ENCODE assay signal across 1 cellular context in genomic region chr5:112706446-112707016, GRCh38.
TF ChIP-seq lines count a peak whose summit lies in the region.

No MANE protein-coding gene starts in this region.

TF ChIP-seq in K562, 482 proteins besides CTCF, POLR2A, EP300 and RAD21 (continued from another document and continues in another):
- TF ChIP-seq FOXK2 (conservative IDR thresholded peaks at IDR 0.05 in 1 of 2, IDR thresholded peaks at IDR 0.05 in 1 of 2; ENCODE audit: low read depth in 2 of 2) (no peak), NCOR1 (IDR thresholded peaks at IDR 0.05) (0 out of 2 replicates have a peak, but pooled peaks have one; percentile 28), ZNF592 (IDR thresholded peaks at IDR 0.05) (0 out of 2 replicates have a peak, but pooled peaks have one; percentile 14), CBFA2T3 (IDR thresholded peaks at IDR 0.05) (peak; percentile 45; the same call in 1 of the 2 replicates), TAL1 (IDR thresholded peaks at IDR 0.05) (no peak), SOX6 (IDR thresholded peaks at IDR 0.05) (peak; percentile 84), TAF9B (IDR thresholded peaks at IDR 0.05; ENCODE audit: partially characterized antibody) (no peak), NKRF (IDR thresholded peaks at IDR 0.05; ENCODE audit: borderline replicate concordance) (no peak), PBX2 (CRISPR knock-in tag; IDR thresholded peaks at IDR 0.05; ENCODE audit: low read depth) (no peak), PBX2 (tag; conservative IDR thresholded peaks at IDR 0.05; ENCODE audit: low read depth) (peak; percentile 48), SNRNP70 (optimal IDR thresholded peaks at IDR 0.05; ENCODE audit: low read depth, low read length) (no peak), DPF2 (IDR thresholded peaks at IDR 0.05) (0 out of 2 replicates have a peak, but pooled peaks have one; percentile 58), RBM25 (IDR thresholded peaks at IDR 0.05; ENCODE audit: low read depth, low read length, severe bottlenecking) (no peak), SMARCC2 (IDR thresholded peaks at IDR 0.05; ENCODE audit: low read depth) (0 out of 2 replicates have a peak, but pooled peaks have one; percentile 58), MIER1 (IDR thresholded peaks at IDR 0.05; ENCODE audit: low read depth) (no peak), SMARCA5 (IDR thresholded peaks at IDR 0.05) (no peak), KDM1A (IDR thresholded peaks at IDR 0.05) (peak; percentile 30 to 64; a peak in 3 of 4 replicates), ZNF263 (CRISPR knock-in tag; IDR thresholded peaks at IDR 0.05; ENCODE audit: borderline replicate concordance) (no peak), ZNF584 (CRISPR knock-in tag; IDR thresholded peaks at IDR 0.05; ENCODE audit: low read depth) (no peak), GTF2F1 (IDR thresholded peaks at IDR 0.05; ENCODE audit: low read depth, low read length) (no peak), PCBP1 (IDR thresholded peaks at IDR 0.05; ENCODE audit: low read depth, low read length, poor library complexity, severe bottlenecking) (no peak), MEIS2 (IDR thresholded peaks at IDR 0.05; ENCODE audit: partially characterized antibody) (peak; percentile 76), EHMT2 (IDR thresholded peaks at IDR 0.05) (0 out of 2 replicates have a peak, but pooled peaks have one; percentile 8)
- TF ChIP-seq, protein P1, sequence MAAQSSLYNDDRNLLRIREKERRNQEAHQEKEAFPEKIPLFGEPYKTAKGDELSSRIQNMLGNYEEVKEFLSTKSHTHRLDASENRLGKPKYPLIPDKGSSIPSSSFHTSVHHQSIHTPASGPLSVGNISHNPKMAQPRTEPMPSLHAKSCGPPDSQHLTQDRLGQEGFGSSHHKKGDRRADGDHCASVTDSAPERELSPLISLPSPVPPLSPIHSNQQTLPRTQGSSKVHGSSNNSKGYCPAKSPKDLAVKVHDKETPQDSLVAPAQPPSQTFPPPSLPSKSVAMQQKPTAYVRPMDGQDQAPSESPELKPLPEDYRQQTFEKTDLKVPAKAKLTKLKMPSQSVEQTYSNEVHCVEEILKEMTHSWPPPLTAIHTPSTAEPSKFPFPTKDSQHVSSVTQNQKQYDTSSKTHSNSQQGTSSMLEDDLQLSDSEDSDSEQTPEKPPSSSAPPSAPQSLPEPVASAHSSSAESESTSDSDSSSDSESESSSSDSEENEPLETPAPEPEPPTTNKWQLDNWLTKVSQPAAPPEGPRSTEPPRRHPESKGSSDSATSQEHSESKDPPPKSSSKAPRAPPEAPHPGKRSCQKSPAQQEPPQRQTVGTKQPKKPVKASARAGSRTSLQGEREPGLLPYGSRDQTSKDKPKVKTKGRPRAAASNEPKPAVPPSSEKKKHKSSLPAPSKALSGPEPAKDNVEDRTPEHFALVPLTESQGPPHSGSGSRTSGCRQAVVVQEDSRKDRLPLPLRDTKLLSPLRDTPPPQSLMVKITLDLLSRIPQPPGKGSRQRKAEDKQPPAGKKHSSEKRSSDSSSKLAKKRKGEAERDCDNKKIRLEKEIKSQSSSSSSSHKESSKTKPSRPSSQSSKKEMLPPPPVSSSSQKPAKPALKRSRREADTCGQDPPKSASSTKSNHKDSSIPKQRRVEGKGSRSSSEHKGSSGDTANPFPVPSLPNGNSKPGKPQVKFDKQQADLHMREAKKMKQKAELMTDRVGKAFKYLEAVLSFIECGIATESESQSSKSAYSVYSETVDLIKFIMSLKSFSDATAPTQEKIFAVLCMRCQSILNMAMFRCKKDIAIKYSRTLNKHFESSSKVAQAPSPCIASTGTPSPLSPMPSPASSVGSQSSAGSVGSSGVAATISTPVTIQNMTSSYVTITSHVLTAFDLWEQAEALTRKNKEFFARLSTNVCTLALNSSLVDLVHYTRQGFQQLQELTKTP (IDR thresholded peaks at IDR 0.05; ENCODE audit: low read depth in 1 of 2, partially characterized antibody in 2 of 2) = no peak
- TF ChIP-seq, protein P2, sequence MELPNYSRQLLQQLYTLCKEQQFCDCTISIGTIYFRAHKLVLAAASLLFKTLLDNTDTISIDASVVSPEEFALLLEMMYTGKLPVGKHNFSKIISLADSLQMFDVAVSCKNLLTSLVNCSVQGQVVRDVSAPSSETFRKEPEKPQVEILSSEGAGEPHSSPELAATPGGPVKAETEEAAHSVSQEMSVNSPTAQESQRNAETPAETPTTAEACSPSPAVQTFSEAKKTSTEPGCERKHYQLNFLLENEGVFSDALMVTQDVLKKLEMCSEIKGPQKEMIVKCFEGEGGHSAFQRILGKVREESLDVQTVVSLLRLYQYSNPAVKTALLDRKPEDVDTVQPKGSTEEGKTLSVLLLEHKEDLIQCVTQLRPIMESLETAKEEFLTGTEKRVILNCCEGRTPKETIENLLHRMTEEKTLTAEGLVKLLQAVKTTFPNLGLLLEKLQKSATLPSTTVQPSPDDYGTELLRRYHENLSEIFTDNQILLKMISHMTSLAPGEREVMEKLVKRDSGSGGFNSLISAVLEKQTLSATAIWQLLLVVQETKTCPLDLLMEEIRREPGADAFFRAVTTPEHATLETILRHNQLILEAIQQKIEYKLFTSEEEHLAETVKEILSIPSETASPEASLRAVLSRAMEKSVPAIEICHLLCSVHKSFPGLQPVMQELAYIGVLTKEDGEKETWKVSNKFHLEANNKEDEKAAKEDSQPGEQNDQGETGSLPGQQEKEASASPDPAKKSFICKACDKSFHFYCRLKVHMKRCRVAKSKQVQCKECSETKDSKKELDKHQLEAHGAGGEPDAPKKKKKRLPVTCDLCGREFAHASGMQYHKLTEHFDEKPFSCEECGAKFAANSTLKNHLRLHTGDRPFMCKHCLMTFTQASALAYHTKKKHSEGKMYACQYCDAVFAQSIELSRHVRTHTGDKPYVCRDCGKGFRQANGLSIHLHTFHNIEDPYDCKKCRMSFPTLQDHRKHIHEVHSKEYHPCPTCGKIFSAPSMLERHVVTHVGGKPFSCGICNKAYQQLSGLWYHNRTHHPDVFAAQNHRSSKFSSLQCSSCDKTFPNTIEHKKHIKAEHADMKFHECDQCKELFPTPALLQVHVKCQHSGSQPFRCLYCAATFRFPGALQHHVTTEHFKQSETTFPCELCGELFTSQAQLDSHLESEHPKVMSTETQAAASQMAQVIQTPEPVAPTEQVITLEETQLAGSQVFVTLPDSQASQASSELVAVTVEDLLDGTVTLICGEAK (IDR thresholded peaks at IDR 0.05) = 0 out of 2 replicates have a peak, but pooled peaks have one; percentile 14
- TF ChIP-seq, protein P2 (CRISPR knock-in tag; IDR thresholded peaks at IDR 0.05) = no peak
- TF ChIP-seq, protein P3, sequence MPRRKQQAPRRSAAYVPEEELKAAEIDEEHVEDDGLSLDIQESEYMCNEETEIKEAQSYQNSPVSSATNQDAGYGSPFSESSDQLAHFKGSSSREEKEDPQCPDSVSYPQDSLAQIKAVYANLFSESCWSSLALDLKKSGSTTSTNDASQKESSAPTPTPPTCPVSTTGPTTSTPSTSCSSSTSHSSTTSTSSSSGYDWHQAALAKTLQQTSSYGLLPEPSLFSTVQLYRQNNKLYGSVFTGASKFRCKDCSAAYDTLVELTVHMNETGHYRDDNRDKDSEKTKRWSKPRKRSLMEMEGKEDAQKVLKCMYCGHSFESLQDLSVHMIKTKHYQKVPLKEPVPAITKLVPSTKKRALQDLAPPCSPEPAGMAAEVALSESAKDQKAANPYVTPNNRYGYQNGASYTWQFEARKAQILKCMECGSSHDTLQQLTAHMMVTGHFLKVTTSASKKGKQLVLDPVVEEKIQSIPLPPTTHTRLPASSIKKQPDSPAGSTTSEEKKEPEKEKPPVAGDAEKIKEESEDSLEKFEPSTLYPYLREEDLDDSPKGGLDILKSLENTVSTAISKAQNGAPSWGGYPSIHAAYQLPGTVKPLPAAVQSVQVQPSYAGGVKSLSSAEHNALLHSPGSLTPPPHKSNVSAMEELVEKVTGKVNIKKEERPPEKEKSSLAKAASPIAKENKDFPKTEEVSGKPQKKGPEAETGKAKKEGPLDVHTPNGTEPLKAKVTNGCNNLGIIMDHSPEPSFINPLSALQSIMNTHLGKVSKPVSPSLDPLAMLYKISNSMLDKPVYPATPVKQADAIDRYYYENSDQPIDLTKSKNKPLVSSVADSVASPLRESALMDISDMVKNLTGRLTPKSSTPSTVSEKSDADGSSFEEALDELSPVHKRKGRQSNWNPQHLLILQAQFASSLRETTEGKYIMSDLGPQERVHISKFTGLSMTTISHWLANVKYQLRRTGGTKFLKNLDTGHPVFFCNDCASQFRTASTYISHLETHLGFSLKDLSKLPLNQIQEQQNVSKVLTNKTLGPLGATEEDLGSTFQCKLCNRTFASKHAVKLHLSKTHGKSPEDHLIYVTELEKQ (CRISPR knock-in tag; IDR thresholded peaks at IDR 0.05) = no peak
